ENCODE assay signal across 1 cellular context in the genomic region with DNA sequence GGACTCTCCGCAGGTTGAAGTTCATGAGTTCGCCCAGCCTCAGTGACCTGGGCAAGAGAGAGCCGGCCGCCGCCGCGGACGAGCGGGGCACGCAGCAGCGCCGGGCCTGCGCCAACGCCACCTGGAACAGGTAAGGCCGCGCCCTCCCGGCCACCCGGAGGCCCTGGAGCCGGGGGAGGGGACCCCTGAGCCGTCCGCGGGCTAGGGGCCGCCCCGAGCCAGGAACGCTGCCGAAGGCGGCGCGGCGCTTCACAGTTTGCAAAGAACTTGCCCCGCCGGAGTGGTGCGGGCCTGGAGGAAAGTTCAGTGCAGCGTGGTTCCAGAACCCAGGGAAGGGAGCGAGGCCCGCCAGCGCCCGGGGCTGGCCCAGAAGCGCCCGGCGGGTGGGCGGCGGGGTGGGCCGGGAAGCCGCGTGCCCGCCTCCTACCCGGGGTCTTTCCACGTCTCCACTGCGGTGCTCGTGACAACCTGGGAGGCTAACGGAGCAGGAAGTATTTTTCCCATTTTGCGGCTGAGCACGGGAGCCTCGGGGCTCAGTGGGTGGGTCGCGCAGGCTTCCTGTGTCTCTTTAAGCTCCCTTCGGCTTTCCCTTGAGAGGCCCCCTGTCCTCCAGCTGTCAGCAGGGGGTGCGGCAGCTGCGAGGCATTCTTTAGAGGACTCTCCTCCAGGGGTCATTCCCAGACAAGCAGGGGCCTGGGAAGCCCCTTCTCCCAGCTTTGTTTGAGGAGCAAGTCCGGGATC.
TF ChIP-seq lines count a peak whose summit lies in the region.

No MANE protein-coding gene starts in this region.

TF ChIP-seq in HepG2, 621 proteins besides CTCF, POLR2A, EP300 and RAD21 (continues in another document):
- no peak for TF ChIP-seq TOE1 (CRISPR knock-in tag; IDR thresholded peaks at IDR 0.05)
- TF ChIP-seq RARG (CRISPR knock-in tag; IDR thresholded peaks at IDR 0.05; ENCODE audit: low read depth): no peak
- TF ChIP-seq MYNN (CRISPR knock-in tag; IDR thresholded peaks at IDR 0.05; ENCODE audit: low read depth): 0 out of 2 replicates have a peak, but pooled peaks have one; percentile 16
- TF ChIP-seq, protein P1, sequence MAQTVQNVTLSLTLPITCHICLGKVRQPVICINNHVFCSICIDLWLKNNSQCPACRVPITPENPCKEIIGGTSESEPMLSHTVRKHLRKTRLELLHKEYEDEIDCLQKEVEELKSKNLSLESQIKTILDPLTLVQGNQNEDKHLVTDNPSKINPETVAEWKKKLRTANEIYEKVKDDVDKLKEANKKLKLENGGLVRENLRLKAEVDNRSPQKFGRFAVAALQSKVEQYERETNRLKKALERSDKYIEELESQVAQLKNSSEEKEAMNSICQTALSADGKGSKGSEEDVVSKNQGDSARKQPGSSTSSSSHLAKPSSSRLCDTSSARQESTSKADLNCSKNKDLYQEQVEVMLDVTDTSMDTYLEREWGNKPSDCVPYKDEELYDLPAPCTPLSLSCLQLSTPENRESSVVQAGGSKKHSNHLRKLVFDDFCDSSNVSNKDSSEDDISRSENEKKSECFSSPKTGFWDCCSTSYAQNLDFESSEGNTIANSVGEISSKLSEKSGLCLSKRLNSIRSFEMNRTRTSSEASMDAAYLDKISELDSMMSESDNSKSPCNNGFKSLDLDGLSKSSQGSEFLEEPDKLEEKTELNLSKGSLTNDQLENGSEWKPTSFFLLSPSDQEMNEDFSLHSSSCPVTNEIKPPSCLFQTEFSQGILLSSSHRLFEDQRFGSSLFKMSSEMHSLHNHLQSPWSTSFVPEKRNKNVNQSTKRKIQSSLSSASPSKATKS (CRISPR knock-in tag; IDR thresholded peaks at IDR 0.05): no peak
- TF ChIP-seq TP53 (CRISPR knock-in tag; conservative IDR thresholded peaks at IDR 0.05): no peak
- TF ChIP-seq, protein P2, sequence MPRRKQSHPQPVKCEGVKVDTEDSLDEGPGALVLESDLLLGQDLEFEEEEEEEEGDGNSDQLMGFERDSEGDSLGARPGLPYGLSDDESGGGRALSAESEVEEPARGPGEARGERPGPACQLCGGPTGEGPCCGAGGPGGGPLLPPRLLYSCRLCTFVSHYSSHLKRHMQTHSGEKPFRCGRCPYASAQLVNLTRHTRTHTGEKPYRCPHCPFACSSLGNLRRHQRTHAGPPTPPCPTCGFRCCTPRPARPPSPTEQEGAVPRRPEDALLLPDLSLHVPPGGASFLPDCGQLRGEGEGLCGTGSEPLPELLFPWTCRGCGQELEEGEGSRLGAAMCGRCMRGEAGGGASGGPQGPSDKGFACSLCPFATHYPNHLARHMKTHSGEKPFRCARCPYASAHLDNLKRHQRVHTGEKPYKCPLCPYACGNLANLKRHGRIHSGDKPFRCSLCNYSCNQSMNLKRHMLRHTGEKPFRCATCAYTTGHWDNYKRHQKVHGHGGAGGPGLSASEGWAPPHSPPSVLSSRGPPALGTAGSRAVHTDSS (CRISPR knock-in tag; conservative IDR thresholded peaks at IDR 0.05): no peak
- TF ChIP-seq ZNF260 (CRISPR knock-in tag; IDR thresholded peaks at IDR 0.05; ENCODE audit: borderline replicate concordance, low read depth): no peak
- TF ChIP-seq, protein P3, sequence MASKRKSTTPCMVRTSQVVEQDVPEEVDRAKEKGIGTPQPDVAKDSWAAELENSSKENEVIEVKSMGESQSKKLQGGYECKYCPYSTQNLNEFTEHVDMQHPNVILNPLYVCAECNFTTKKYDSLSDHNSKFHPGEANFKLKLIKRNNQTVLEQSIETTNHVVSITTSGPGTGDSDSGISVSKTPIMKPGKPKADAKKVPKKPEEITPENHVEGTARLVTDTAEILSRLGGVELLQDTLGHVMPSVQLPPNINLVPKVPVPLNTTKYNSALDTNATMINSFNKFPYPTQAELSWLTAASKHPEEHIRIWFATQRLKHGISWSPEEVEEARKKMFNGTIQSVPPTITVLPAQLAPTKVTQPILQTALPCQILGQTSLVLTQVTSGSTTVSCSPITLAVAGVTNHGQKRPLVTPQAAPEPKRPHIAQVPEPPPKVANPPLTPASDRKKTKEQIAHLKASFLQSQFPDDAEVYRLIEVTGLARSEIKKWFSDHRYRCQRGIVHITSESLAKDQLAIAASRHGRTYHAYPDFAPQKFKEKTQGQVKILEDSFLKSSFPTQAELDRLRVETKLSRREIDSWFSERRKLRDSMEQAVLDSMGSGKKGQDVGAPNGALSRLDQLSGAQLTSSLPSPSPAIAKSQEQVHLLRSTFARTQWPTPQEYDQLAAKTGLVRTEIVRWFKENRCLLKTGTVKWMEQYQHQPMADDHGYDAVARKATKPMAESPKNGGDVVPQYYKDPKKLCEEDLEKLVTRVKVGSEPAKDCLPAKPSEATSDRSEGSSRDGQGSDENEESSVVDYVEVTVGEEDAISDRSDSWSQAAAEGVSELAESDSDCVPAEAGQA (IDR thresholded peaks at IDR 0.05; ENCODE audit: low read depth): no peak
- TF ChIP-seq, protein P3 (CRISPR knock-in tag; IDR thresholded peaks at IDR 0.05; ENCODE audit: borderline replicate concordance): no peak
- TF ChIP-seq, protein P4, sequence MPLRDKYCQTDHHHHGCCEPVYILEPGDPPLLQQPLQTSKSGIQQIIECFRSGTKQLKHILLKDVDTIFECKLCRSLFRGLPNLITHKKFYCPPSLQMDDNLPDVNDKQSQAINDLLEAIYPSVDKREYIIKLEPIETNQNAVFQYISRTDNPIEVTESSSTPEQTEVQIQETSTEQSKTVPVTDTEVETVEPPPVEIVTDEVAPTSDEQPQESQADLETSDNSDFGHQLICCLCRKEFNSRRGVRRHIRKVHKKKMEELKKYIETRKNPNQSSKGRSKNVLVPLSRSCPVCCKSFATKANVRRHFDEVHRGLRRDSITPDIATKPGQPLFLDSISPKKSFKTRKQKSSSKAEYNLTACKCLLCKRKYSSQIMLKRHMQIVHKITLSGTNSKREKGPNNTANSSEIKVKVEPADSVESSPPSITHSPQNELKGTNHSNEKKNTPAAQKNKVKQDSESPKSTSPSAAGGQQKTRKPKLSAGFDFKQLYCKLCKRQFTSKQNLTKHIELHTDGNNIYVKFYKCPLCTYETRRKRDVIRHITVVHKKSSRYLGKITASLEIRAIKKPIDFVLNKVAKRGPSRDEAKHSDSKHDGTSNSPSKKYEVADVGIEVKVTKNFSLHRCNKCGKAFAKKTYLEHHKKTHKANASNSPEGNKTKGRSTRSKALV (CRISPR knock-in tag; IDR thresholded peaks at IDR 0.05): no peak
- peak; percentile 7; the same call in 1 of the 2 replicates for TF ChIP-seq PHF8 (CRISPR knock-in tag; IDR thresholded peaks at IDR 0.05)
- TF ChIP-seq DMAP1 (CRISPR knock-in tag; IDR thresholded peaks at IDR 0.05): no peak
- TF ChIP-seq ZBTB20 (CRISPR knock-in tag; IDR thresholded peaks at IDR 0.05; ENCODE audit: borderline replicate concordance, low read depth): no peak
- no peak for TF ChIP-seq HDAC6 (IDR thresholded peaks at IDR 0.05; ENCODE audit: low read depth, low read length)
- no peak for TF ChIP-seq DPF2 (CRISPR knock-in tag; IDR thresholded peaks at IDR 0.05; ENCODE audit: borderline replicate concordance, low read depth)
- TF ChIP-seq, protein P5, sequence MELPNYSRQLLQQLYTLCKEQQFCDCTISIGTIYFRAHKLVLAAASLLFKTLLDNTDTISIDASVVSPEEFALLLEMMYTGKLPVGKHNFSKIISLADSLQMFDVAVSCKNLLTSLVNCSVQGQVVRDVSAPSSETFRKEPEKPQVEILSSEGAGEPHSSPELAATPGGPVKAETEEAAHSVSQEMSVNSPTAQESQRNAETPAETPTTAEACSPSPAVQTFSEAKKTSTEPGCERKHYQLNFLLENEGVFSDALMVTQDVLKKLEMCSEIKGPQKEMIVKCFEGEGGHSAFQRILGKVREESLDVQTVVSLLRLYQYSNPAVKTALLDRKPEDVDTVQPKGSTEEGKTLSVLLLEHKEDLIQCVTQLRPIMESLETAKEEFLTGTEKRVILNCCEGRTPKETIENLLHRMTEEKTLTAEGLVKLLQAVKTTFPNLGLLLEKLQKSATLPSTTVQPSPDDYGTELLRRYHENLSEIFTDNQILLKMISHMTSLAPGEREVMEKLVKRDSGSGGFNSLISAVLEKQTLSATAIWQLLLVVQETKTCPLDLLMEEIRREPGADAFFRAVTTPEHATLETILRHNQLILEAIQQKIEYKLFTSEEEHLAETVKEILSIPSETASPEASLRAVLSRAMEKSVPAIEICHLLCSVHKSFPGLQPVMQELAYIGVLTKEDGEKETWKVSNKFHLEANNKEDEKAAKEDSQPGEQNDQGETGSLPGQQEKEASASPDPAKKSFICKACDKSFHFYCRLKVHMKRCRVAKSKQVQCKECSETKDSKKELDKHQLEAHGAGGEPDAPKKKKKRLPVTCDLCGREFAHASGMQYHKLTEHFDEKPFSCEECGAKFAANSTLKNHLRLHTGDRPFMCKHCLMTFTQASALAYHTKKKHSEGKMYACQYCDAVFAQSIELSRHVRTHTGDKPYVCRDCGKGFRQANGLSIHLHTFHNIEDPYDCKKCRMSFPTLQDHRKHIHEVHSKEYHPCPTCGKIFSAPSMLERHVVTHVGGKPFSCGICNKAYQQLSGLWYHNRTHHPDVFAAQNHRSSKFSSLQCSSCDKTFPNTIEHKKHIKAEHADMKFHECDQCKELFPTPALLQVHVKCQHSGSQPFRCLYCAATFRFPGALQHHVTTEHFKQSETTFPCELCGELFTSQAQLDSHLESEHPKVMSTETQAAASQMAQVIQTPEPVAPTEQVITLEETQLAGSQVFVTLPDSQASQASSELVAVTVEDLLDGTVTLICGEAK (IDR thresholded peaks at IDR 0.05): no peak
- TF ChIP-seq, protein P5 (CRISPR knock-in tag; IDR thresholded peaks at IDR 0.05): no peak
- no peak for TF ChIP-seq SAFB2 (CRISPR knock-in tag; IDR thresholded peaks at IDR 0.05; ENCODE audit: borderline replicate concordance, low read depth)
- TF ChIP-seq, protein P6, sequence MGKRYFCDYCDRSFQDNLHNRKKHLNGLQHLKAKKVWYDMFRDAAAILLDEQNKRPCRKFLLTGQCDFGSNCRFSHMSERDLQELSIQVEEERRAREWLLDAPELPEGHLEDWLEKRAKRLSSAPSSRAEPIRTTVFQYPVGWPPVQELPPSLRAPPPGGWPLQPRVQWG (CRISPR knock-in tag; IDR thresholded peaks at IDR 0.05; ENCODE audit: borderline replicate concordance, low read depth): no peak
